ENCODE assay signal across 1 cellular context in the genomic region with DNA sequence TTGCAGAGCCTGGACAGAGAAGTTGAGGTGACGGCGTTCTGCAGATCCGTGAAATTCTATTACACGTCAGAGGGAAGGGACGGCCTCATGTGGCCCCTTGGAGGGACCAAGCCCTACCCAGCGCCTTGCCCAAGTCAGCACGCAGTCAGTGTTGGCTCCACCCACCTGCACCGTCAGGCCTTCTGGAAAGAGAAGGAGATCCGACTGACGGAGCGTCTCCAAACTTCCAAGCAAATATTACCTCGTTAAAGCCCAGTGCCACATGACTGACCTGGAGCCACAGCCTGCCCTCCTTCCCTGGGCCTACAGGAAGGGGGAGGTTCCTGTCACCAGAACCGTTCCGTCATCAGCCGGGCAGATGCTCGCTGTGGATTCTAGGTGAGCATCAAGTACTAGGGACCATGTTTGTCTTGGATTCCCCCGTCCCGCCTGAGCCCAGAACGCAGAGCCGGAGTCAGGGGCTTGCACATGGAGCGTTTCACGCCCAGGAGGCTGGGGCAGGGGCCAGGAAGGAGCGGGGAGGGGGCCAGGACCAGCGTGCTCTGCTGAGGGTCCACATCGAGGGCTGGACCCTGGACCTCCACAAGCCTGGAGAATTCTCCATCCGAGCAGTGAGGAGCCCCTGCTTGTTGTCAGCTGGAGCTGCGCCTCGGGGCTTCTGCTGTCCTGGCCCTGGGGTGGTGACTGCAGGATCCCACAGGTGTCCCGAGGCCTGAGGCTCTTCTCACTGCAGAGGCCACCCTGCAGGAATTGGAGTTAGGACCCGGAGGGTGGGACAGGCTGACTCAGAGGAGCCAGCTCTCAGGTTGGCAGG.
TF ChIP-seq lines count a peak whose summit lies in the region.

No MANE protein-coding gene starts in this region.

TF ChIP-seq in IMR-90, 13 proteins besides CTCF, POLR2A, EP300 and RAD21 (continued from another document):
- TF ChIP-seq RFX5 (IDR thresholded peaks at IDR 0.05; ENCODE audit: low read depth, low read length) (no peak), RCOR1 (IDR thresholded peaks at IDR 0.05; ENCODE audit: insufficient replicate concordance, low read length) (no peak), CHD1 (IDR thresholded peaks at IDR 0.05; ENCODE audit: low read depth, low read length) (no peak), MAZ (IDR thresholded peaks at IDR 0.05; ENCODE audit: borderline replicate concordance, low read depth, low read length) (no peak), MXI1 (IDR thresholded peaks at IDR 0.05; ENCODE audit: borderline replicate concordance, low read depth, low read length) (no peak)
- TF ChIP-seq, protein P1, sequence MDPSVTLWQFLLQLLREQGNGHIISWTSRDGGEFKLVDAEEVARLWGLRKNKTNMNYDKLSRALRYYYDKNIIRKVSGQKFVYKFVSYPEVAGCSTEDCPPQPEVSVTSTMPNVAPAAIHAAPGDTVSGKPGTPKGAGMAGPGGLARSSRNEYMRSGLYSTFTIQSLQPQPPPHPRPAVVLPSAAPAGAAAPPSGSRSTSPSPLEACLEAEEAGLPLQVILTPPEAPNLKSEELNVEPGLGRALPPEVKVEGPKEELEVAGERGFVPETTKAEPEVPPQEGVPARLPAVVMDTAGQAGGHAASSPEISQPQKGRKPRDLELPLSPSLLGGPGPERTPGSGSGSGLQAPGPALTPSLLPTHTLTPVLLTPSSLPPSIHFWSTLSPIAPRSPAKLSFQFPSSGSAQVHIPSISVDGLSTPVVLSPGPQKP (IDR thresholded peaks at IDR 0.05; ENCODE audit: borderline replicate concordance, low read depth, low read length), result no peak
